In genomic region chr2:155356250-155356649, GRCh38 we compare ENCODE assay signal across 1 cellular context.
TF ChIP-seq lines count a peak whose summit lies in the region.

No MANE protein-coding gene starts in this region.

TF ChIP-seq in H1, 55 proteins besides CTCF, POLR2A, EP300 and RAD21:
- no peak for TF ChIP-seq MAFK (IDR thresholded peaks at IDR 0.05; ENCODE audit: low read depth, low read length)
